In genomic region chr17:61392679-61393078, GRCh38 we compare ENCODE assay signal across 17 cellular contexts. TPM values are rescaled to one million over a fixed set of nuclear protein-coding genes. Genes with fewer than 3 reads are reported as not detected.
DNase-seq lines count a peak whose midpoint lies in the region; ATAC-seq and TF ChIP-seq lines count a peak whose summit lies in the region.
"Had no signal": no experiment of that assay in that cellular context is flagged by ENCODE, and none has a peak within 500 bp of the region (broad histone marks: within the 10 kb centered on the region; RNA-seq: fewer than 3 reads in every experiment).

No MANE protein-coding gene starts in this region.

- H3K27me3 ChIP-seq in cardiac muscle cell, result no peaks in the 10 kb centered on the region

- TF ChIP-seq CTCF in cardiac muscle cell (IDR thresholded peaks at IDR 0.05; ENCODE audit: low read depth, low read length) (no peak), endothelial cell (IDR thresholded peaks at IDR 0.05; ENCODE audit: unreplicated experiment) (no peak), neural crest cell (conservative IDR thresholded peaks at IDR 0.05) (no peak)

- no peak for ATAC-seq in left cardiac atrium
- ATAC-seq in HG02678 (IDR thresholded peaks at IDR 0.05; ENCODE audit: unreplicated experiment), result no peak
- ATAC-seq in natural killer cell treated with Interleukin-12 subunit alpha and Interleukin-12 subunit beta and Interleukin-15 and Interleukin-18, amount 100 ng/mL, for 72 hours, result no peak

- H3K27ac Mint-ChIP-seq in endothelial cell (ENCODE audit: unreplicated experiment) (no peak overlapping the region), neural crest cell (ENCODE audit: unreplicated experiment) (no peak overlapping the region)
- no peak overlapping the region for H3K27ac Mint-ChIP-seq in natural killer cell treated with Interleukin-12 subunit alpha and Interleukin-12 subunit beta and Interleukin-15 and Interleukin-18, amount 100 ng/mL, for 72 hours
- H3K27ac Mint-ChIP-seq: CD14-positive monocyte; CD4-positive, alpha-beta memory T cell; H9 had no signal

- no peaks in the 10 kb centered on the region for H3K9me3 ChIP-seq in cardiac muscle cell (ENCODE audit: low read depth)

- no peak for DNase-seq in cardiac muscle cell (ENCODE audit: low read depth in 1 of 2, low spot score in 1 of 2)
- DNase-seq in left cardiac atrium, result no peak
- DNase-seq in endothelial cell (ENCODE audit: low spot score), result no peak
- DNase-seq in neural crest cell (ENCODE audit: low read depth, low spot score), result no peak
- DNase-seq in GM19240 (ENCODE audit: insufficient read length, low spot score), result no peak
- no peak for DNase-seq in natural killer cell treated with Interleukin-12 subunit alpha and Interleukin-12 subunit beta and Interleukin-15 and Interleukin-18, amount 100 ng/mL, for 72 hours (ENCODE audit: low spot score)
- DNase-seq: 8988T; Calu3; CD4-positive, alpha-beta memory T cell; DMS79 treated with DMSO at 0.1 percent for 48 hours; GF-D8; GOT3; H9 had no signal

- H3K4me3 Mint-ChIP-seq in endothelial cell (ENCODE audit: unreplicated experiment) (peak overlapping the region; percentile 21), neural crest cell (peak overlapping the region; percentile 17)
- H3K4me3 Mint-ChIP-seq in natural killer cell treated with Interleukin-12 subunit alpha and Interleukin-12 subunit beta and Interleukin-15 and Interleukin-18, amount 100 ng/mL, for 72 hours, result no peak overlapping the region
- H3K4me3 Mint-ChIP-seq: CD14-positive monocyte; CD4-positive, alpha-beta memory T cell; H9 had no signal

- H3K4me3 ChIP-seq in cardiac muscle cell, result no peak overlapping the region
- H3K4me3 ChIP-seq: BLaER1 had no signal

- no peaks in the 10 kb centered on the region for H3K36me3 ChIP-seq in cardiac muscle cell
- H3K36me3 ChIP-seq: BLaER1 had no signal

- intact Hi-C loops in left cardiac atrium (cut with DNase I), result loop anchor here in 1 of 2 donors (5.0 kb wide), 1 partner anchor 390 kb away; no protein-coding TSS in a partner anchor

- H3K27me3 Mint-ChIP-seq in endothelial cell (ENCODE audit: unreplicated experiment) (peaks cover 25% of the 10 kb centered on the region), neural crest cell (ENCODE audit: low read depth) (peaks cover 67% of the 10 kb centered on the region)
- H3K27me3 Mint-ChIP-seq in natural killer cell treated with Interleukin-12 subunit alpha and Interleukin-12 subunit beta and Interleukin-15 and Interleukin-18, amount 100 ng/mL, for 72 hours, result peaks cover 2 to 11% of the 10 kb centered on the region in 2 donors

- H3K9me3 Mint-ChIP-seq in endothelial cell (ENCODE audit: unreplicated experiment) (no peaks in the 10 kb centered on the region), neural crest cell (no peaks in the 10 kb centered on the region)
- no peaks in the 10 kb centered on the region for H3K9me3 Mint-ChIP-seq in natural killer cell treated with Interleukin-12 subunit alpha and Interleukin-12 subunit beta and Interleukin-15 and Interleukin-18, amount 100 ng/mL, for 72 hours
- H3K9me3 Mint-ChIP-seq: H9 had no signal

- H3K36me3 Mint-ChIP-seq in endothelial cell (ENCODE audit: low read depth, unreplicated experiment) (peaks cover 16% of the 10 kb centered on the region), neural crest cell (ENCODE audit: low read depth) (no peaks in the 10 kb centered on the region)
- H3K36me3 Mint-ChIP-seq in natural killer cell treated with Interleukin-12 subunit alpha and Interleukin-12 subunit beta and Interleukin-15 and Interleukin-18, amount 100 ng/mL, for 72 hours, result no peaks in the 10 kb centered on the region

- peaks cover 14% of the 10 kb centered on the region for H3K4me1 Mint-ChIP-seq in endothelial cell (ENCODE audit: unreplicated experiment)
- H3K4me1 Mint-ChIP-seq in neural crest cell, result peaks cover 55% of the 10 kb centered on the region
- H3K4me1 Mint-ChIP-seq in natural killer cell treated with Interleukin-12 subunit alpha and Interleukin-12 subunit beta and Interleukin-15 and Interleukin-18, amount 100 ng/mL, for 72 hours (ENCODE audit: low read depth in 2 of 2), result peaks cover 5 to 9% of the 10 kb centered on the region in 2 donors

- H3K4me1 ChIP-seq in cardiac muscle cell (ENCODE audit: low read depth), result peaks cover 37% of the 10 kb centered on the region
- H3K4me1 ChIP-seq: BLaER1 had no signal

- peak overlapping the region; percentile 98 for H3K27ac ChIP-seq in cardiac muscle cell
- H3K27ac ChIP-seq: BLaER1 had no signal

RNA-seq across cellular contexts. Expression of gene TBX2, which starts 7.0 kb away (rescaled TPM):
- total RNA-seq in cardiac muscle cell (228 and 273 TPM in 2 replicates), left cardiac atrium (10 to 100 TPM; 12.1 to 17.0 TPM), endothelial cell (ENCODE audit: unreplicated experiment) (0.23 TPM), neural crest cell (16.1 and 18.7 TPM in 2 replicates)
- 193 and 212 TPM in 2 replicates for polyA plus RNA-seq in cardiac muscle cell
- under 1 TPM in 1 of 2 donors, not detected in 1; 0.08 TPM for total RNA-seq in natural killer cell treated with Interleukin-12 subunit alpha and Interleukin-12 subunit beta and Interleukin-15 and Interleukin-18, amount 100 ng/mL, for 72 hours
- total RNA-seq: A673; CD4-positive, alpha-beta memory T cell; H9 had no signal
- polyA plus RNA-seq: CD14-positive monocyte; CD4-positive, alpha-beta memory T cell had no signal

RNA-seq across cellular contexts. Expression of gene TBX4, which starts 59.5 kb away (rescaled TPM):
- total RNA-seq in cardiac muscle cell, result 1.6 and 1.9 TPM in 2 replicates
- polyA plus RNA-seq in cardiac muscle cell, result 0.54 and 2.6 TPM in 2 replicates
- total RNA-seq in left cardiac atrium, result not detected
- 1.1 TPM for total RNA-seq in endothelial cell (ENCODE audit: unreplicated experiment)
- total RNA-seq in neural crest cell, result not detected in 2 replicates
- total RNA-seq in natural killer cell treated with Interleukin-12 subunit alpha and Interleukin-12 subunit beta and Interleukin-15 and Interleukin-18, amount 100 ng/mL, for 72 hours, result not detected
- total RNA-seq: A673; Calu3; CD4-positive, alpha-beta memory T cell; H9 had no signal
- polyA plus RNA-seq: CD14-positive monocyte; CD4-positive, alpha-beta memory T cell had no signal

Comparison
In these comparisons a context has a peak if more than half of its experiments do, and no peak if none do; other contexts are left out.
1. RNA of gene TBX2, which starts 7.0 kb away (total RNA-seq): 228 to 273 TPM in cardiac muscle cell; 12.1 to 17.0 TPM in left cardiac atrium, 16.1 to 18.7 TPM in neural crest cell, 0.23 TPM in endothelial cell (single experiment) and 0.08 TPM in natural killer cell treated with Interleukin-12 subunit alpha and Interleukin-12 subunit beta and Interleukin-15 and Interleukin-18, amount 100 ng/mL, for 72 hours; every median in the first group is over 10 times any median in the second.